9 cellular contexts compared by ENCODE assay signal in genomic region chr4:17059192-17059634, GRCh38.
DNase-seq lines count a peak whose midpoint lies in the region; ATAC-seq and TF ChIP-seq lines count a peak whose summit lies in the region.
"Had no signal": no experiment of that assay in that cellular context is flagged by ENCODE, and none has a peak within 500 bp of the region (broad histone marks: within the 10 kb centered on the region; RNA-seq: fewer than 3 reads in every experiment).

No MANE protein-coding gene starts in this region.

- ATAC-seq in left lung = peak; percentile 44

- H3K4me1 ChIP-seq in left lung (no peaks in the 10 kb centered on the region), tibial nerve (peaks cover 0 to 34% (median 0%) of the 10 kb centered on the region in 4 donors)

- H3K9me3 ChIP-seq in left lung (no peaks in the 10 kb centered on the region), tibial nerve (no peaks in the 10 kb centered on the region)

- H3K27ac ChIP-seq in dorsolateral prefrontal cortex (peak overlapping the region in 51 of 59 donors; percentile 7 to 86 (median 59)), left lung (peak overlapping the region in 1 of 2 donors; percentile 51), tibial nerve (peak overlapping the region in 2 of 4 donors; percentile 41 to 50)

- 15 to 28% methylated on average over 5 of the region's 5 CpGs for WGBS in tibial nerve, 2 donors

- peak overlapping the region; percentile 80 for H3K27ac Mint-ChIP-seq in HFFc6
- H3K27ac Mint-ChIP-seq: stimulated activated naive CD8-positive, alpha-beta T cell treated with anti-CD3 and anti-CD28 coated beads, Interleukin-15, Interleukin-2, amounts not matched to agents 100 ng/mL and 50 ng/mL, for 24 hours had no signal

- H3K36me3 ChIP-seq in left lung = no peaks in the 10 kb centered on the region
- H3K36me3 ChIP-seq in tibial nerve = no peaks in the 10 kb centered on the region

- H3K27me3 Mint-ChIP-seq in HFFc6 (ENCODE audit: insufficient read depth) = no peaks in the 10 kb centered on the region; the same call in 1 of the 2 replicates
- H3K27me3 Mint-ChIP-seq: stimulated activated naive CD8-positive, alpha-beta T cell treated with anti-CD3 and anti-CD28 coated beads, Interleukin-15, Interleukin-2, amounts not matched to agents 100 ng/mL and 50 ng/mL, for 24 hours had no signal

- H3K4me3 ChIP-seq in dorsolateral prefrontal cortex (peak overlapping the region in 6 of 59 donors; percentile 1 to 19 (median 10)), left lung (no peak overlapping the region), tibial nerve (peak overlapping the region in 2 of 4 donors; percentile 5 to 24)

- no peaks in the 10 kb centered on the region for H3K9me3 Mint-ChIP-seq in HFFc6
- H3K9me3 Mint-ChIP-seq: stimulated activated naive CD8-positive, alpha-beta T cell treated with anti-CD3 and anti-CD28 coated beads, Interleukin-15, Interleukin-2, amounts not matched to agents 100 ng/mL and 50 ng/mL, for 24 hours had no signal

- DNase-seq in HFFc6 (peak; percentile 12), dorsolateral prefrontal cortex (no peak), left lung (no peak), tibial nerve (ENCODE audit: low spot score in 2 of 2) (peak; percentile 12 to 27), NCI-H2171 (lab: John Stamatoyannopoulos, UW) (no peak), H4 (ENCODE audit: low spot score) (no peak), NCI-H2107 (lab: John Stamatoyannopoulos, UW) (no peak)
- DNase-seq: stimulated activated CD4-positive, alpha-beta T cell treated with anti-CD3 and anti-CD28 coated beads, Interleukin-4, amount 100 ng/mL, for 4 hours had no signal

- no peak for TF ChIP-seq POLR2A in tibial nerve (IDR thresholded peaks at IDR 0.05)

- peaks cover 64% of the 10 kb centered on the region for H3K4me1 Mint-ChIP-seq in HFFc6 (ENCODE audit: low read depth)

- TF ChIP-seq CTCF in HFFc6 (IDR thresholded peaks at IDR 0.05) (no peak), dorsolateral prefrontal cortex (IDR thresholded peaks at IDR 0.05 in 54 of 56, conservative IDR thresholded peaks at IDR 0.05 in 2 of 56; ENCODE audit: low read depth in 1 of 56, partially characterized antibody in 56 of 56) (no peak), left lung (IDR thresholded peaks at IDR 0.05) (no peak), tibial nerve (IDR thresholded peaks at IDR 0.05) (no peak)

- H3K36me3 Mint-ChIP-seq in HFFc6 (ENCODE audit: low read depth) = no peaks in the 10 kb centered on the region

- H3K4me3 Mint-ChIP-seq in HFFc6 = peak overlapping the region; percentile 78
- H3K4me3 Mint-ChIP-seq: stimulated activated naive CD8-positive, alpha-beta T cell treated with anti-CD3 and anti-CD28 coated beads, Interleukin-15, Interleukin-2, amounts not matched to agents 100 ng/mL and 50 ng/mL, for 24 hours had no signal

- intact Hi-C loops in dorsolateral prefrontal cortex (cut with DNase I) (no loop called here), left lung (cut with DNase I) (no loop called here)

- H3K27me3 ChIP-seq in dorsolateral prefrontal cortex (no peaks in the 10 kb centered on the region), left lung (no peaks in the 10 kb centered on the region), tibial nerve (no peaks in the 10 kb centered on the region)

- peak in 1 of 2 donors; percentile 29 for TF ChIP-seq EP300 in tibial nerve (IDR thresholded peaks at IDR 0.05)

Comparison
In these comparisons a context has a peak if more than half of its experiments do, and no peak if none do; other contexts are left out.
1. DNase-seq: peak in HFFc6 (single experiment) and tibial nerve (2 of 2); none in dorsolateral prefrontal cortex (0 of 10), left lung (0 of 2), NCI-H2171 (single experiment), H4 (single experiment) and NCI-H2107 (single experiment).